Comparison of ENCODE assay signal across 36 cellular contexts in genomic region chr15:28047277-28047676, GRCh38. TPM values are rescaled to one million over a fixed set of nuclear protein-coding genes. Genes with fewer than 3 reads are reported as not detected.
"Had no signal": no experiment of that assay in that cellular context is flagged by ENCODE, and none has a peak within 500 bp of the region (broad histone marks: within the 10 kb centered on the region; RNA-seq: fewer than 3 reads in every experiment).

No MANE protein-coding gene starts in this region.

- H3K36me3 ChIP-seq: MG63 had no signal

- H3K27me3 ChIP-seq: MG63 had no signal

- H3K9me3 ChIP-seq: MG63 had no signal

- H3K4me3 ChIP-seq: MG63 had no signal

- DNase-seq: Karpas-422, Kasumi-1, MG63, MM.1S, MV-4-11, NCI-H1048, NCI-H1092, NCI-H1092 treated with DMSO at 0.1 percent for 48 hours, NCI-H1105, NCI-H1105 treated with DMSO at 0.1 percent for 48 hours, NCI-H1417, NCI-H1417 treated with DMSO at 0.1 percent for 48 hours, NCI-H1436, NCI-H1436 treated with DMSO at 0.1 percent for 48 hours, NCI-H146, NCI-H1694, NCI-H1694 treated with DMSO at 0.1 percent for 48 hours, NCI-H187, NCI-H187 treated with DMSO at 0.1 percent for 48 hours, NCI-H1930, NCI-H2029, NCI-H2029 treated with DMSO at 0.1 percent for 48 hours, NCI-H2081, NCI-H2081 treated with DMSO at 0.1 percent for 48 hours, NCI-H2107, NCI-H2171, NCI-H2171 treated with DMSO at 0.1 percent for 48 hours, NCI-H2227 treated with DMSO at 0.1 percent for 48 hours, NCI-H226, NCI-H345, NCI-H446, NCI-H446 treated with DMSO at 0.1 percent for 48 hours, NCI-H510A, NCI-H510A treated with DMSO at 0.1 percent for 48 hours had no signal

RNA-seq across cellular contexts. Expression of gene OCA2, which starts 51.8 kb away (rescaled TPM):
- total RNA-seq: M059J, MCF 10A had no signal
